ENCODE assay signal across 8 cellular contexts in genomic region chr11:2991477-2992233, GRCh38. TPM values are rescaled to one million over a fixed set of nuclear protein-coding genes. Genes with fewer than 3 reads are reported as not detected.
DNase-seq lines count a peak whose midpoint lies in the region; ATAC-seq and TF ChIP-seq lines count a peak whose summit lies in the region.

No MANE protein-coding gene starts in this region.

- H3K4me3 ChIP-seq in BLaER1: peak overlapping the region; percentile 88
- H3K4me3 ChIP-seq in SJCRH30: peak overlapping the region; percentile 76
- H3K4me3 ChIP-seq in dorsolateral prefrontal cortex: peak overlapping the region; percentile 43 to 98 (median 88)
- H3K4me3 ChIP-seq in lung: peak overlapping the region; percentile 93

- TF ChIP-seq CTCF in dorsolateral prefrontal cortex (IDR thresholded peaks at IDR 0.05 in 54 of 56, conservative IDR thresholded peaks at IDR 0.05 in 2 of 56; ENCODE audit: low read depth in 1 of 56, partially characterized antibody in 56 of 56) (no peak), lung (IDR thresholded peaks at IDR 0.05; ENCODE audit: control extremely low read depth, extremely low read depth) (no peak)

- peaks cover 52% of the 10 kb centered on the region for H4K20me1 ChIP-seq in BLaER1

- WGBS in lung, 2 donors: 0 to 1% methylated on average over 45 to 79 of the region's 79 CpGs

- peak overlapping the region; percentile 92 for H3K9ac ChIP-seq in BLaER1

- H3K36me3 ChIP-seq in BLaER1: peaks cover 14% of the 10 kb centered on the region
- peaks cover 5% of the 10 kb centered on the region; the same call in 1 of the 2 replicates for H3K36me3 ChIP-seq in SJCRH30
- H3K36me3 ChIP-seq in lung (ENCODE audit: control insufficient read depth in 2 of 2, insufficient read depth in 2 of 2, low read length in 2 of 2): peaks cover 0 to 2% of the 10 kb centered on the region in 2 donors

- H3K4me2 ChIP-seq in BLaER1: peak overlapping the region; percentile 95

- H3K27me3 ChIP-seq in BLaER1: no peaks in the 10 kb centered on the region
- H3K27me3 ChIP-seq in SJCRH30: no peaks in the 10 kb centered on the region
- no peaks in the 10 kb centered on the region for H3K27me3 ChIP-seq in dorsolateral prefrontal cortex
- H3K27me3 ChIP-seq in lung (ENCODE audit: control insufficient read depth, insufficient read depth): no peaks in the 10 kb centered on the region

- H3K27ac ChIP-seq in BLaER1 (peak overlapping the region; percentile 90), SJCRH30 (peak overlapping the region; percentile 62), dorsolateral prefrontal cortex (peak overlapping the region; percentile 23 to 94 (median 84)), lung (ENCODE audit: low read depth in 1 of 2, low read length in 1 of 2) (peak overlapping the region; percentile 96 to 98), temporal lobe (ENCODE audit: low read depth, low read length) (peak overlapping the region; percentile 40)

- ATAC-seq in GM18873 (IDR thresholded peaks at IDR 0.05; ENCODE audit: low FRiP score, unreplicated experiment): peak; percentile 13
- ATAC-seq in HG03103 (IDR thresholded peaks at IDR 0.05; ENCODE audit: low read depth, unreplicated experiment): peak; percentile 30
- ATAC-seq in lung (ENCODE audit: insufficient read depth, low FRiP score): peak; percentile 50

- DNase-seq in SJCRH30 (peak; percentile 22 to 40), dorsolateral prefrontal cortex (peak in 4 of 10 donors; percentile 34 to 72 (median 53)), lung (ENCODE audit: low spot score) (peak; percentile 65), DMS114 treated with DMSO at 0.1 percent for 48 hours (lab: John Stamatoyannopoulos, UW; ENCODE audit: unreplicated experiment) (no peak)

- H3K4me1 ChIP-seq in BLaER1: peaks cover 45% of the 10 kb centered on the region
- H3K4me1 ChIP-seq in SJCRH30: peaks cover 15% of the 10 kb centered on the region; the same call in 1 of the 2 replicates
- H3K4me1 ChIP-seq in lung (ENCODE audit: control insufficient read depth in 2 of 2, insufficient read depth in 2 of 2, low read length in 2 of 2): peaks cover 12 to 19% of the 10 kb centered on the region in 2 donors

- no peaks in the 10 kb centered on the region for H3K9me3 ChIP-seq in BLaER1
- H3K9me3 ChIP-seq in SJCRH30 (replicated peaks): no peaks in the 10 kb centered on the region
- H3K9me3 ChIP-seq in lung (ENCODE audit: control insufficient read depth in 2 of 2, insufficient read depth in 1 of 2, low read length in 1 of 2): no peaks in the 10 kb centered on the region

- intact Hi-C loops in dorsolateral prefrontal cortex (cut with DNase I): loop anchor here in 1 of 2 donors (10.0 kb wide), 1 partner anchor 173 kb away; the partner anchor contains the start of gene OSBPL5

RNA-seq across cellular contexts. Expression of gene NAP1L4, which starts 0.5 kb away (rescaled TPM):
- 135 and 168 TPM in 2 replicates for total RNA-seq in SJCRH30 (2014; rRNA removed; shearing (Covaris generic))
- total RNA-seq in dorsolateral prefrontal cortex (100 to 1,000 TPM; 135 to 252 (median 182) TPM), lung (100 to 1,000 TPM in 1 of 2 donors, 10 to 100 TPM in 1; 81.6 to 191 TPM), temporal lobe (185 TPM)
- 10 to 100 TPM; 56.3 to 73.0 TPM for polyA plus RNA-seq in lung

Comparison
In these comparisons a context has a peak if more than half of its experiments do, and no peak if none do; other contexts are left out.
1. H3K27ac ChIP-seq: peak in every context shown above with its lines; median percentile 97 in lung; 90 in BLaER1; 84 in dorsolateral prefrontal cortex; 62 in SJCRH30; 40 in temporal lobe.